Comparison of ENCODE assay signal across 1 cellular context in genomic region chr3:52682016-52682415, GRCh38.
TF ChIP-seq lines count a peak whose summit lies in the region.

No MANE protein-coding gene starts in this region.

TF ChIP-seq in HepG2, 621 proteins besides CTCF, POLR2A, EP300 and RAD21 (continued from another document and continues in another):
- TF ChIP-seq ZBTB40 (IDR thresholded peaks at IDR 0.05): no peak
- no peak for TF ChIP-seq ZBTB40 (CRISPR knock-in tag; IDR thresholded peaks at IDR 0.05)
- TF ChIP-seq ZBTB7A (CRISPR knock-in tag; IDR thresholded peaks at IDR 0.05): no peak
- no peak for TF ChIP-seq ATF6 (CRISPR knock-in tag; conservative IDR thresholded peaks at IDR 0.05)
- TF ChIP-seq ZNF589 (CRISPR knock-in tag; conservative IDR thresholded peaks at IDR 0.05): 0 out of 2 replicates have a peak, but pooled peaks have one; percentile 27
- TF ChIP-seq ZHX1 (CRISPR knock-in tag; IDR thresholded peaks at IDR 0.05; ENCODE audit: low read depth): no peak
- no peak for TF ChIP-seq ZSCAN22 (CRISPR knock-in tag; IDR thresholded peaks at IDR 0.05)
- TF ChIP-seq ELK4 (CRISPR knock-in tag; IDR thresholded peaks at IDR 0.05; ENCODE audit: borderline replicate concordance): no peak
- TF ChIP-seq ZNF557 (CRISPR knock-in tag; IDR thresholded peaks at IDR 0.05): no peak
- TF ChIP-seq ZNF766 (CRISPR knock-in tag; IDR thresholded peaks at IDR 0.05; ENCODE audit: borderline replicate concordance): no peak
- TF ChIP-seq ZMYM3 (CRISPR knock-in tag; IDR thresholded peaks at IDR 0.05): no peak
- no peak for TF ChIP-seq AGO2 (optimal IDR thresholded peaks at IDR 0.05; ENCODE audit: low read depth, low read length)
- TF ChIP-seq NKX3-1 (CRISPR knock-in tag; IDR thresholded peaks at IDR 0.05): no peak
- no peak; the same call in 1 of the 2 replicates for TF ChIP-seq RXRA (CRISPR knock-in tag; IDR thresholded peaks at IDR 0.05)
- TF ChIP-seq MZF1 (CRISPR knock-in tag; IDR thresholded peaks at IDR 0.05; ENCODE audit: borderline replicate concordance): no peak
- no peak for TF ChIP-seq MYNN (CRISPR knock-in tag; IDR thresholded peaks at IDR 0.05; ENCODE audit: low read depth)
- no peak for TF ChIP-seq ZNF343 (CRISPR knock-in tag; IDR thresholded peaks at IDR 0.05)
- peak; percentile 75 for TF ChIP-seq TFE3 (CRISPR knock-in tag; IDR thresholded peaks at IDR 0.05)
- TF ChIP-seq ZNF33A (CRISPR knock-in tag; IDR thresholded peaks at IDR 0.05; ENCODE audit: borderline replicate concordance): no peak
- TF ChIP-seq ZNF546 (CRISPR knock-in tag; conservative IDR thresholded peaks at IDR 0.05): no peak
- no peak for TF ChIP-seq HOXD1 (CRISPR knock-in tag; IDR thresholded peaks at IDR 0.05)
- no peak for TF ChIP-seq ZNF543 (CRISPR knock-in tag; IDR thresholded peaks at IDR 0.05)
- no peak for TF ChIP-seq LBX2 (CRISPR knock-in tag; IDR thresholded peaks at IDR 0.05; ENCODE audit: borderline replicate concordance)
- TF ChIP-seq FOXC1 (CRISPR knock-in tag; IDR thresholded peaks at IDR 0.05; ENCODE audit: borderline replicate concordance): no peak
- no peak for TF ChIP-seq PAF1 (CRISPR knock-in tag; IDR thresholded peaks at IDR 0.05)
- no peak for TF ChIP-seq GTF3A (CRISPR knock-in tag; conservative IDR thresholded peaks at IDR 0.05)
- peak; percentile 57; the same call in 1 of the 2 replicates for TF ChIP-seq FOXP4 (CRISPR knock-in tag; IDR thresholded peaks at IDR 0.05)
